In genomic region chr12:916240-916639, GRCh38 we compare ENCODE assay signal across 12 cellular contexts. TPM values are rescaled to one million over a fixed set of nuclear protein-coding genes. Genes with fewer than 3 reads are reported as not detected.
DNase-seq lines count a peak whose midpoint lies in the region; ATAC-seq and TF ChIP-seq lines count a peak whose summit lies in the region.
"Had no signal": no experiment of that assay in that cellular context is flagged by ENCODE, and none has a peak within 500 bp of the region (broad histone marks: within the 10 kb centered on the region; RNA-seq: fewer than 3 reads in every experiment).

No MANE protein-coding gene starts in this region.

- H3K27ac ChIP-seq in DND-41 (ENCODE audit: low read length) (no peak overlapping the region), Karpas-422 (ENCODE audit: low read length) (no peak overlapping the region)
- H3K27ac ChIP-seq: cardiac muscle cell had no signal

- peaks cover 17% of the 10 kb centered on the region for H3K4me1 ChIP-seq in DND-41 (ENCODE audit: insufficient read depth, low read length)
- no peaks in the 10 kb centered on the region for H3K4me1 ChIP-seq in Karpas-422 (ENCODE audit: low read length)

- H3K27me3 ChIP-seq in DND-41 (ENCODE audit: insufficient read depth, low read length, poor library complexity) (no peaks in the 10 kb centered on the region), Karpas-422 (ENCODE audit: low read length) (no peaks in the 10 kb centered on the region)
- H3K27me3 ChIP-seq: cardiac muscle cell had no signal

- H3K79me2 ChIP-seq in DND-41 (ENCODE audit: insufficient read depth, low read length) (peaks cover 9% of the 10 kb centered on the region; the same call in 1 of the 2 replicates), Karpas-422 (ENCODE audit: low read length) (peaks cover 8% of the 10 kb centered on the region; the same call in 1 of the 2 replicates)

- DNase-seq in DND-41 = peak; percentile 16
- peak in 26 of 34 experiments; percentile 1 to 61 (median 20) for DNase-seq in T-cell
- DNase-seq in activated naive CD8-positive, alpha-beta T cell treated with anti-CD3 and anti-CD28 coated beads for 36 hours = peak; percentile 14
- DNase-seq in nephron progenitor cell = peak; percentile 50
- no peak for DNase-seq in Karpas-422
- no peak for DNase-seq in mucosa of gallbladder (ENCODE audit: low spot score)
- DNase-seq in ureter (ENCODE audit: low spot score) = no peak
- no peak for DNase-seq in HPDE6-E6E7 (ENCODE audit: extremely low spot score)
- DNase-seq: NCI-H1930 had no signal

- H3K9me3 Mint-ChIP-seq in T-cell = no peaks in the 10 kb centered on the region
- H3K9me3 Mint-ChIP-seq in activated naive CD8-positive, alpha-beta T cell treated with anti-CD3 and anti-CD28 coated beads for 36 hours = no peaks in the 10 kb centered on the region
- H3K9me3 Mint-ChIP-seq in nephron progenitor cell = no peaks in the 10 kb centered on the region
- H3K9me3 Mint-ChIP-seq: CD8-positive, alpha-beta memory T cell had no signal

- H4K20me1 ChIP-seq in DND-41 (ENCODE audit: insufficient read depth, low read length) (peaks cover 3% of the 10 kb centered on the region; the same call in 1 of the 2 replicates), Karpas-422 (ENCODE audit: insufficient read depth, low read depth, low read length) (no peaks in the 10 kb centered on the region)

- H3K4me1 Mint-ChIP-seq in T-cell = peaks cover 27 to 31% (median 30%) of the 10 kb centered on the region in 3 donors
- peaks cover 19% of the 10 kb centered on the region for H3K4me1 Mint-ChIP-seq in activated naive CD8-positive, alpha-beta T cell treated with anti-CD3 and anti-CD28 coated beads for 36 hours
- peaks cover 11% of the 10 kb centered on the region for H3K4me1 Mint-ChIP-seq in nephron progenitor cell

- H3K9ac ChIP-seq in DND-41 (ENCODE audit: low read depth, low read length) (no peak overlapping the region), Karpas-422 (ENCODE audit: low read length) (no peak overlapping the region)

- H3K4me2 ChIP-seq in DND-41 (ENCODE audit: insufficient read depth, low read length) = no peak overlapping the region
- no peak overlapping the region for H3K4me2 ChIP-seq in Karpas-422 (ENCODE audit: low read depth, low read length, poor library complexity, severe bottlenecking)

- POLR2A ChIA-PET in T-cell (lab: Charles Lee) = no interaction called here

- H3K9me3 ChIP-seq in DND-41 (ENCODE audit: insufficient read depth, low read length, severe bottlenecking) = no peaks in the 10 kb centered on the region
- no peaks in the 10 kb centered on the region for H3K9me3 ChIP-seq in Karpas-422 (ENCODE audit: low read length)

- H3K27me3 Mint-ChIP-seq in T-cell = no peaks in the 10 kb centered on the region
- H3K27me3 Mint-ChIP-seq in activated naive CD8-positive, alpha-beta T cell treated with anti-CD3 and anti-CD28 coated beads for 36 hours = no peaks in the 10 kb centered on the region
- H3K27me3 Mint-ChIP-seq in nephron progenitor cell (ENCODE audit: low read depth, poor library complexity) = no peaks in the 10 kb centered on the region
- H3K27me3 Mint-ChIP-seq: CD8-positive, alpha-beta memory T cell had no signal

- TF ChIP-seq CTCF in DND-41 (IDR thresholded peaks at IDR 0.05; ENCODE audit: borderline replicate concordance, extremely low read depth, low read length, poor library complexity, severe bottlenecking) = no peak
- TF ChIP-seq CTCF in nephron progenitor cell (IDR thresholded peaks at IDR 0.05) = no peak

- no peaks in the 10 kb centered on the region for H3K9me2 ChIP-seq in Karpas-422 (replicated peaks; ENCODE audit: insufficient read depth, low read length)

- H3K36me3 ChIP-seq in DND-41 (ENCODE audit: insufficient read depth, low read length) (peaks cover 84% of the 10 kb centered on the region), Karpas-422 (ENCODE audit: insufficient read depth, low read length) (peaks cover 37% of the 10 kb centered on the region)

- H2AFZ ChIP-seq in DND-41 (ENCODE audit: low read depth, low read length) = no peak overlapping the region
- no peak overlapping the region for H2AFZ ChIP-seq in Karpas-422 (ENCODE audit: low read length)

- H3K4me3 Mint-ChIP-seq in T-cell = peak overlapping the region; percentile 6 to 60 (median 41)
- H3K4me3 Mint-ChIP-seq in activated naive CD8-positive, alpha-beta T cell treated with anti-CD3 and anti-CD28 coated beads for 36 hours = peak overlapping the region; percentile 64
- H3K4me3 Mint-ChIP-seq in nephron progenitor cell = no peak overlapping the region

- no peak overlapping the region for H3K4me3 ChIP-seq in DND-41 (ENCODE audit: low read depth in 1 of 2, low read length in 2 of 2)
- no peak overlapping the region for H3K4me3 ChIP-seq in Karpas-422 (ENCODE audit: low read length)
- H3K4me3 ChIP-seq: cardiac muscle cell, skin epidermis had no signal

- peaks cover 44% of the 10 kb centered on the region for H3K36me3 Mint-ChIP-seq in T-cell
- H3K36me3 Mint-ChIP-seq in activated naive CD8-positive, alpha-beta T cell treated with anti-CD3 and anti-CD28 coated beads for 36 hours = peaks cover 38% of the 10 kb centered on the region
- peaks cover 92% of the 10 kb centered on the region for H3K36me3 Mint-ChIP-seq in nephron progenitor cell (ENCODE audit: low read depth)

- CTCF ChIA-PET in T-cell (lab: Charles Lee) = no interaction called here

- ATAC-seq in DND-41 (ENCODE audit: insufficient read depth, low read depth) (no peak), T-cell (replicated peaks in 1 of 4) (peak in 3 of 4 experiments; percentile 43 to 69 (median 54))

- H3K27ac Mint-ChIP-seq in T-cell (peak overlapping the region; percentile 89 to 91), nephron progenitor cell (peak overlapping the region; percentile 80)
- peak overlapping the region; percentile 82 for H3K27ac Mint-ChIP-seq in activated naive CD8-positive, alpha-beta T cell treated with anti-CD3 and anti-CD28 coated beads for 36 hours

RNA-seq across cellular contexts. Expression of gene RAD52, which starts 33.3 kb away (rescaled TPM):
- total RNA-seq in T-cell = 10 to 100 TPM; 12.7 to 28.4 (median 18.3) TPM
- 10 to 100 TPM; 11.2 to 11.4 TPM for total RNA-seq in activated naive CD8-positive, alpha-beta T cell treated with anti-CD3 and anti-CD28 coated beads for 36 hours
- total RNA-seq in Karpas-422 (2014; rRNA removed; shearing (Covaris generic); ENCODE audit: low replicate concordance) = 14.9 and 23.5 TPM in 2 replicates
- 23.6 TPM for total RNA-seq in mucosa of gallbladder
- 24.0 TPM for total RNA-seq in ureter

Comparison
In these comparisons a context has a peak if more than half of its experiments do, and no peak if none do; other contexts are left out.
1. DNase-seq: peak in DND-41 (single experiment), T-cell (26 of 34), activated naive CD8-positive, alpha-beta T cell treated with anti-CD3 and anti-CD28 coated beads for 36 hours (single experiment) and nephron progenitor cell (single experiment); none in Karpas-422 (single experiment), mucosa of gallbladder (single experiment), ureter (single experiment) and HPDE6-E6E7 (single experiment).
2. Peak in every context shown above with its lines, with median percentiles within 50 percentile points of each other: H3K27ac Mint-ChIP-seq.